In genomic region chr3:23389686-23390085, GRCh38 we compare ENCODE assay signal across 14 cellular contexts.
DNase-seq lines count a peak whose midpoint lies in the region; ATAC-seq and TF ChIP-seq lines count a peak whose summit lies in the region.
"Had no signal": no experiment of that assay in that cellular context is flagged by ENCODE, and none has a peak within 500 bp of the region (broad histone marks: within the 10 kb centered on the region; RNA-seq: fewer than 3 reads in every experiment).

No MANE protein-coding gene starts in this region.

- H3K27ac Mint-ChIP-seq in H9 = peak overlapping the region; percentile 71 to 94 (median 89); a peak in 4 of 7 replicates
- H3K27ac Mint-ChIP-seq in stimulated activated naive B cell treated with anti-CD40 and anti-IgM and Interleukin-4, amounts not matched to agents 10 μg/mL and 1 μg/mL and 100 μg/mL, for 72 hours = peak overlapping the region; percentile 76
- H3K27ac Mint-ChIP-seq in CD8-positive, alpha-beta T cell = no peak overlapping the region
- H3K27ac Mint-ChIP-seq: activated CD8-positive, alpha-beta T cell treated with anti-CD3 and anti-CD28 coated beads, Interleukin-2, amount 10 ng/mL, durations not matched to agents 7 days and 5 days; CD4-positive, alpha-beta T cell had no signal

- H3K36me3 Mint-ChIP-seq in H9 (ENCODE audit: insufficient read depth in 1 of 3, low read depth in 3 of 3) = peaks cover 0 to 11% (median 4%) of the 10 kb centered on the region in 3 experiments; a peak in 2 of 7 replicates
- H3K36me3 Mint-ChIP-seq in stimulated activated naive B cell treated with anti-CD40 and anti-IgM and Interleukin-4, amounts not matched to agents 10 μg/mL and 1 μg/mL and 100 μg/mL, for 72 hours = peaks cover 8 to 17% of the 10 kb centered on the region in 2 donors
- H3K36me3 Mint-ChIP-seq in CD8-positive, alpha-beta T cell = no peaks in the 10 kb centered on the region

- H4K20me1 ChIP-seq in H9 (ENCODE audit: control insufficient read depth, insufficient read depth, insufficient read length) = no peaks in the 10 kb centered on the region

- no peak overlapping the region for H4K91ac ChIP-seq in H9 (ENCODE audit: insufficient read length, low read depth, low read length)

- no peak overlapping the region for H3K4ac ChIP-seq in H9 (ENCODE audit: low read depth, low read length)

- peak overlapping the region in 1 of 2 experiments; percentile 45; a peak in 2 of 5 replicates for H3K4me3 Mint-ChIP-seq in H9
- H3K4me3 Mint-ChIP-seq in stimulated activated naive B cell treated with anti-CD40 and anti-IgM and Interleukin-4, amounts not matched to agents 10 μg/mL and 1 μg/mL and 100 μg/mL, for 72 hours = no peak overlapping the region
- H3K4me3 Mint-ChIP-seq in CD8-positive, alpha-beta T cell = no peak overlapping the region
- H3K4me3 Mint-ChIP-seq: activated CD8-positive, alpha-beta T cell treated with anti-CD3 and anti-CD28 coated beads, Interleukin-2, amount 10 ng/mL, durations not matched to agents 7 days and 5 days; CD4-positive, alpha-beta T cell had no signal

- no peaks in the 10 kb centered on the region for H3K9me3 ChIP-seq in H9 (ENCODE audit: control insufficient read depth, low read depth, low read length)
- no peaks in the 10 kb centered on the region for H3K9me3 ChIP-seq in CD8-positive, alpha-beta T cell (ENCODE audit: low read length)
- H3K9me3 ChIP-seq: MG63 had no signal

- no peak overlapping the region for H3T11ph ChIP-seq in H9 (ENCODE audit: low read length)

- H3K79me1 ChIP-seq in H9 (ENCODE audit: insufficient read depth, low read depth, low read length, poor library complexity, severe bottlenecking) = no peaks in the 10 kb centered on the region

- intact Hi-C loops in CD8-positive, alpha-beta T cell (cut with DNase I, micrococcal nuclease) = no loop called here

- ATAC-seq in GM19023 (IDR thresholded peaks at IDR 0.05; ENCODE audit: unreplicated experiment) (peak; percentile 73), HG03280 (IDR thresholded peaks at IDR 0.05; ENCODE audit: unreplicated experiment) (peak; percentile 58)
- peak; percentile 76 to 81 for ATAC-seq in stimulated activated naive B cell treated with anti-CD40 and anti-IgM and Interleukin-4, amounts not matched to agents 10 μg/mL and 1 μg/mL and 100 μg/mL, for 72 hours (replicated peaks)
- no peak for ATAC-seq in CD8-positive, alpha-beta T cell
- ATAC-seq: activated CD8-positive, alpha-beta T cell treated with anti-CD3 and anti-CD28 coated beads, Interleukin-2, amount 10 ng/mL, durations not matched to agents 7 days and 5 days; left ventricle myocardium superior had no signal

- H3K56ac ChIP-seq in H9 (ENCODE audit: insufficient read length, low read depth, low read length) = no peak overlapping the region

- H3K9me3 Mint-ChIP-seq in H9 = no peaks in the 10 kb centered on the region
- H3K9me3 Mint-ChIP-seq in stimulated activated naive B cell treated with anti-CD40 and anti-IgM and Interleukin-4, amounts not matched to agents 10 μg/mL and 1 μg/mL and 100 μg/mL, for 72 hours = peaks cover 0 to 3% of the 10 kb centered on the region in 2 donors
- no peaks in the 10 kb centered on the region for H3K9me3 Mint-ChIP-seq in CD8-positive, alpha-beta T cell
- H3K9me3 Mint-ChIP-seq: CD4-positive, alpha-beta T cell had no signal

- no peak overlapping the region for H3K9ac ChIP-seq in H9 (ENCODE audit: extremely low read depth, insufficient read length, low read length)

- H3K23me2 ChIP-seq in H9 (ENCODE audit: insufficient read length, low read depth, low read length, poor library complexity, severe bottlenecking) = no peaks in the 10 kb centered on the region

- no peak overlapping the region for H2AK5ac ChIP-seq in H9 (ENCODE audit: insufficient read length, low read length)

- no peak overlapping the region for H2BK20ac ChIP-seq in H9 (ENCODE audit: low read depth, low read length, poor library complexity, severe bottlenecking)

- H3K23ac ChIP-seq in H9 (ENCODE audit: insufficient read length, low read depth, low read length) = no peak overlapping the region

- peaks cover 34 to 41% of the 10 kb centered on the region in 2 experiments for H3K4me1 Mint-ChIP-seq in H9
- H3K4me1 Mint-ChIP-seq in stimulated activated naive B cell treated with anti-CD40 and anti-IgM and Interleukin-4, amounts not matched to agents 10 μg/mL and 1 μg/mL and 100 μg/mL, for 72 hours = peaks cover 53 to 68% of the 10 kb centered on the region in 2 donors
- H3K4me1 Mint-ChIP-seq in CD8-positive, alpha-beta T cell (ENCODE audit: low read depth) = peaks cover 5% of the 10 kb centered on the region

- H2BK120ac ChIP-seq in H9 (ENCODE audit: low read depth, low read length, poor library complexity, severe bottlenecking) = no peak overlapping the region

- no peak overlapping the region for H4K8ac ChIP-seq in H9 (replicated peaks; ENCODE audit: insufficient read length, low read depth, low read length)

- no peak overlapping the region for H3K18ac ChIP-seq in H9 (ENCODE audit: insufficient read length, low read depth, low read length)

- POLR2A ChIA-PET in CD8-positive, alpha-beta T cell (lab: Charles Lee) = no interaction called here

- H2BK15ac ChIP-seq in H9 (ENCODE audit: low read depth, low read length) = no peak overlapping the region

- H3K4me1 ChIP-seq in H9 (ENCODE audit: insufficient read depth, low read length) = peaks cover 4% of the 10 kb centered on the region; the same call in 1 of the 2 replicates
- H3K4me1 ChIP-seq in CD8-positive, alpha-beta T cell (ENCODE audit: insufficient read depth, low read length) = no peaks in the 10 kb centered on the region

- H2BK5ac ChIP-seq in H9 (ENCODE audit: insufficient read length, low read length) = no peak overlapping the region

- no peak overlapping the region for H3K4me2 ChIP-seq in H9 (ENCODE audit: insufficient read depth, insufficient read length, low read length)

- H3K79me2 ChIP-seq in H9 (ENCODE audit: insufficient read depth, low read length) = no peaks in the 10 kb centered on the region

- H3K27ac ChIP-seq in H9 (ENCODE audit: insufficient read length, low read depth, low read length) = no peak overlapping the region
- no peak overlapping the region for H3K27ac ChIP-seq in CD8-positive, alpha-beta T cell (ENCODE audit: low read depth, low read length)
- H3K27ac ChIP-seq: epithelial cell of prostate, RWPE1 had no signal

- CTCF ChIA-PET in CD8-positive, alpha-beta T cell (lab: Charles Lee) = no interaction called here

- H3K4me3 ChIP-seq in CD8-positive, alpha-beta T cell (ENCODE audit: low read depth, low read length) = no peak overlapping the region
- H3K4me3 ChIP-seq: MG63 had no signal

- H4K5ac ChIP-seq in H9 (ENCODE audit: insufficient read length, low read depth, low read length) = no peak overlapping the region

- H3K27me3 ChIP-seq in H9 (ENCODE audit: insufficient read depth, low read length) = no peaks in the 10 kb centered on the region
- H3K27me3 ChIP-seq in CD8-positive, alpha-beta T cell (ENCODE audit: insufficient read depth, low read length) = no peaks in the 10 kb centered on the region
- H3K27me3 ChIP-seq: MG63 had no signal

- DNase-seq in H9 (no peak), NCI-H128 (lab: John Stamatoyannopoulos, UW; ENCODE audit: unreplicated experiment) (no peak), midbrain (lab: John Stamatoyannopoulos, UW) (no peak)
- no peak for DNase-seq in stimulated activated naive B cell treated with anti-CD40 and anti-IgM and Interleukin-4, amounts not matched to agents 10 μg/mL and 1 μg/mL and 100 μg/mL, for 72 hours
- no peak for DNase-seq in CD8-positive, alpha-beta T cell
- DNase-seq: activated CD8-positive, alpha-beta T cell treated with anti-CD3 and anti-CD28 coated beads, Interleukin-2, amount 10 ng/mL, durations not matched to agents 7 days and 5 days; CD4-positive, alpha-beta T cell; GOT3; left ventricle myocardium superior; MG63 had no signal

- no peaks in the 10 kb centered on the region for H3K36me3 ChIP-seq in CD8-positive, alpha-beta T cell (ENCODE audit: insufficient read depth, low read length)
- H3K36me3 ChIP-seq: MG63 had no signal

- H2BK12ac ChIP-seq in H9 (ENCODE audit: insufficient read length, low read depth, low read length) = no peak overlapping the region

- TF ChIP-seq CTCF in H9 (conservative IDR thresholded peaks at IDR 0.05) = no peak
- no peak for TF ChIP-seq CTCF in CD8-positive, alpha-beta T cell (IDR thresholded peaks at IDR 0.05)

- no peak overlapping the region for H3K14ac ChIP-seq in H9 (ENCODE audit: insufficient read depth, low read length)

- no CpG with 5 or more reads among the region's 3 CpGs for WGBS in H9 (ENCODE audit: extremely low coverage, insufficient read length, low lambda C conversion rate)

- H2AFZ ChIP-seq in H9 (ENCODE audit: low read length) = no peak overlapping the region

- no peaks in the 10 kb centered on the region; the same call in 1 of the 2 replicates for H3K27me3 Mint-ChIP-seq in H9 (ENCODE audit: low read depth)
- H3K27me3 Mint-ChIP-seq in stimulated activated naive B cell treated with anti-CD40 and anti-IgM and Interleukin-4, amounts not matched to agents 10 μg/mL and 1 μg/mL and 100 μg/mL, for 72 hours = no peaks in the 10 kb centered on the region
- H3K27me3 Mint-ChIP-seq in CD8-positive, alpha-beta T cell (ENCODE audit: low read depth) = no peaks in the 10 kb centered on the region
- H3K27me3 Mint-ChIP-seq: CD4-positive, alpha-beta T cell had no signal
